8 cellular contexts compared by ENCODE assay signal in genomic region chr4:141307241-141307689, GRCh38.
DNase-seq lines count a peak whose midpoint lies in the region; ATAC-seq lines count a peak whose summit lies in the region.

No MANE protein-coding gene starts in this region.

- peaks cover 3% of the 10 kb centered on the region for H3K4me1 Mint-ChIP-seq in activated CD4-positive, alpha-beta memory T cell treated with anti-CD3 and anti-CD28 coated beads for 36 hours (ENCODE audit: low read depth)

- POLR2A ChIA-PET in activated CD4-positive, alpha-beta memory T cell treated with anti-CD3 and anti-CD28 coated beads for 36 hours (lab: Charles Lee): no interaction called here

- H3K36me3 ChIP-seq in mesenchymal stem cell (ENCODE audit: control insufficient read depth in 1 of 2, insufficient read depth in 2 of 2, low read depth in 1 of 2, low read length in 2 of 2): no peaks in the 10 kb centered on the region

- no peak overlapping the region for H3K18ac ChIP-seq in mesenchymal stem cell (ENCODE audit: low read depth in 1 of 2, low read length in 2 of 2)

- no peak overlapping the region for H3K23ac ChIP-seq in mesenchymal stem cell (ENCODE audit: low read length in 2 of 2)

- no peak overlapping the region for H2AFZ ChIP-seq in mesenchymal stem cell (ENCODE audit: low read depth, low read length)

- H3K4me3 Mint-ChIP-seq in activated CD4-positive, alpha-beta memory T cell treated with anti-CD3 and anti-CD28 coated beads for 36 hours: no peak overlapping the region

- peak overlapping the region in 1 of 2 experiments; percentile 39 for H2BK12ac ChIP-seq in mesenchymal stem cell (ENCODE audit: low read length in 2 of 2)

- peaks cover 3% of the 10 kb centered on the region for H3K27me3 Mint-ChIP-seq in activated CD4-positive, alpha-beta memory T cell treated with anti-CD3 and anti-CD28 coated beads for 36 hours

- no peak overlapping the region for H2AK5ac ChIP-seq in mesenchymal stem cell (ENCODE audit: low read length, severe bottlenecking)

- H2BK5ac ChIP-seq in mesenchymal stem cell (ENCODE audit: low read depth, low read length, poor library complexity, severe bottlenecking): no peak overlapping the region

- no peaks in the 10 kb centered on the region for H3K36me3 Mint-ChIP-seq in activated CD4-positive, alpha-beta memory T cell treated with anti-CD3 and anti-CD28 coated beads for 36 hours

- H3K79me1 ChIP-seq in mesenchymal stem cell (replicated peaks; ENCODE audit: low read length, poor library complexity, severe bottlenecking): no peaks in the 10 kb centered on the region

- no peak overlapping the region for H3K4ac ChIP-seq in mesenchymal stem cell (ENCODE audit: low read depth in 1 of 2, low read length in 2 of 2)

- H2BK120ac ChIP-seq in mesenchymal stem cell (ENCODE audit: low read depth, low read length): no peak overlapping the region

- no peak overlapping the region for H2BK15ac ChIP-seq in mesenchymal stem cell (ENCODE audit: low read depth, poor library complexity, severe bottlenecking)

- CTCF ChIA-PET in activated CD4-positive, alpha-beta memory T cell treated with anti-CD3 and anti-CD28 coated beads for 36 hours (lab: Charles Lee): interaction anchor here (0.6 to 1.7 kb wide), 9 partner anchors 10 to 1543 kb away, joined by 3 to 7 read pairs (median 3); no protein-coding TSS in a partner anchor

- DNase-seq in C1 segment of cervical spinal cord (lab: John Stamatoyannopoulos, UW): peak in 10 of 14 donors; percentile 4 to 38 (median 18)
- peak; percentile 76 for DNase-seq in NCI-H510A (lab: John Stamatoyannopoulos, UW)
- peak; percentile 84 for DNase-seq in activated CD4-positive, alpha-beta memory T cell treated with anti-CD3 and anti-CD28 coated beads for 36 hours
- peak; percentile 1 for DNase-seq in effector CD8-positive, alpha-beta T cell (lab: John Stamatoyannopoulos, UW)
- peak; percentile 59 for DNase-seq in mesenchymal stem cell
- DNase-seq in stimulated activated CD8-positive, alpha-beta memory T cell treated with anti-CD3 and anti-CD28 coated beads, Interleukin-2, amount 100 ng/mL, for 48 hours (ENCODE audit: low read depth in 2 of 2): peak; percentile 48 to 49

- no peak overlapping the region for H3K4me3 ChIP-seq in mesenchymal stem cell (ENCODE audit: insufficient read depth in 1 of 2, low read depth in 1 of 2, low read length in 2 of 2)

- no peak overlapping the region for H3K9ac ChIP-seq in mesenchymal stem cell (ENCODE audit: low read length)

- ATAC-seq in GM19043 (IDR thresholded peaks at IDR 0.05; ENCODE audit: low read depth, unreplicated experiment) (peak; percentile 100), HG03175 (IDR thresholded peaks at IDR 0.05; ENCODE audit: unreplicated experiment) (peak; percentile 100)

- no peaks in the 10 kb centered on the region for H3K9me3 Mint-ChIP-seq in activated CD4-positive, alpha-beta memory T cell treated with anti-CD3 and anti-CD28 coated beads for 36 hours

- no peak overlapping the region for H3K27ac Mint-ChIP-seq in activated CD4-positive, alpha-beta memory T cell treated with anti-CD3 and anti-CD28 coated beads for 36 hours

- H4K91ac ChIP-seq in mesenchymal stem cell (ENCODE audit: low read length): no peak overlapping the region

- H3K27ac ChIP-seq in mesenchymal stem cell (ENCODE audit: low read length, poor library complexity, severe bottlenecking): peak overlapping the region; percentile 31

- no peaks in the 10 kb centered on the region for H3K27me3 ChIP-seq in mesenchymal stem cell (ENCODE audit: control insufficient read depth in 1 of 2, insufficient read depth in 1 of 2, low read length in 2 of 2)

- WGBS in mesenchymal stem cell: 65% methylated on average over 5 of the region's 5 CpGs

- no peak overlapping the region for H3K4me2 ChIP-seq in mesenchymal stem cell (ENCODE audit: low read length, poor library complexity, severe bottlenecking)

- peaks cover 6% of the 10 kb centered on the region for H3K4me1 ChIP-seq in mesenchymal stem cell (ENCODE audit: control insufficient read depth, insufficient read depth, low read depth, low read length)

- intact Hi-C loops in activated CD4-positive, alpha-beta memory T cell treated with anti-CD3 and anti-CD28 coated beads for 36 hours (cut with micrococcal nuclease): loop anchor here (2.0 to 10.0 kb wide), 5 partner anchors 328 to 1540 kb away; partner anchors contain the start of genes IL15 and INPP4B

- no peaks in the 10 kb centered on the region for H3K9me3 ChIP-seq in mesenchymal stem cell (ENCODE audit: control insufficient read depth, low read length)

- no peak overlapping the region for H4K8ac ChIP-seq in mesenchymal stem cell (ENCODE audit: low read length)

- no peak overlapping the region for H3K14ac ChIP-seq in mesenchymal stem cell (ENCODE audit: low read length in 2 of 2)

Comparison
In these comparisons a context has a peak if more than half of its experiments do, and no peak if none do; other contexts are left out.
1. DNase-seq: peak in every context shown above with its lines; median percentile 84 in activated CD4-positive, alpha-beta memory T cell treated with anti-CD3 and anti-CD28 coated beads for 36 hours; 76 in NCI-H510A; 59 in mesenchymal stem cell; 48 in stimulated activated CD8-positive, alpha-beta memory T cell treated with anti-CD3 and anti-CD28 coated beads, Interleukin-2, amount 100 ng/mL, for 48 hours; 18 in C1 segment of cervical spinal cord; 1 in effector CD8-positive, alpha-beta T cell.